In genomic region chr2:151560289-151560688, GRCh38 we compare ENCODE assay signal across 12 cellular contexts.
A peak's percentile ranks its signal among the peaks of the same experiment; 100 is the strongest.
DNase-seq lines count a peak whose midpoint lies in the region; ATAC-seq, FAIRE-seq and TF ChIP-seq lines count a peak whose summit lies in the region.
"Had no signal": no experiment of that assay in that cellular context is flagged by ENCODE, and none has a peak within 500 bp of the region (broad histone marks: within the 10 kb centered on the region; RNA-seq: fewer than 3 reads in every experiment).

No MANE protein-coding gene starts in this region.

- TF ChIP-seq CTCF in endothelial cell of umbilical vein (IDR thresholded peaks at IDR 0.05; ENCODE audit: extremely low read depth in 1 of 2, insufficient read depth in 1 of 2, low read depth in 1 of 2, low read length in 2 of 2) (no peak), left lung (IDR thresholded peaks at IDR 0.05) (no peak), GM10266 (IDR thresholded peaks at IDR 0.05; ENCODE audit: control insufficient read depth, insufficient read depth, low read depth, missing control alignments) (no peak)

- H3K27ac ChIP-seq in endothelial cell of umbilical vein (ENCODE audit: insufficient read depth, low read depth, low read length) (no peak overlapping the region), left lung (no peak overlapping the region)
- H3K27ac ChIP-seq: ovary, WERI-Rb-1 had no signal

- no TSS peak for BruUV-seq in endothelial cell of umbilical vein (replicated peaks; lab: Mats Ljungman, UMichigan)

- H3K4me2 ChIP-seq in endothelial cell of umbilical vein (ENCODE audit: insufficient read depth, low read length) = no peak overlapping the region

- no peaks in the 10 kb centered on the region for H4K20me1 ChIP-seq in endothelial cell of umbilical vein (replicated peaks; ENCODE audit: control insufficient read depth, extremely low read depth, insufficient read depth, low read length)

- no peaks in the 10 kb centered on the region for H3K9me3 Mint-ChIP-seq in activated CD8-positive, alpha-beta memory T cell treated with anti-CD3 and anti-CD28 coated beads, Interleukin-2, amount 10 ng/mL, durations not matched to agents 7 days and 5 days (ENCODE audit: low read depth)

- no peaks in the 10 kb centered on the region for H3K36me3 Mint-ChIP-seq in activated CD8-positive, alpha-beta memory T cell treated with anti-CD3 and anti-CD28 coated beads, Interleukin-2, amount 10 ng/mL, durations not matched to agents 7 days and 5 days

- dilution Hi-C loops in endothelial cell of umbilical vein (cut with MboI; ENCODE audit: extremely low pct_ligation_motif_present, low sequenced_read_pairs) = no loop called here

- no peaks in the 10 kb centered on the region for H3K27me3 ChIP-seq in endothelial cell of umbilical vein (ENCODE audit: control insufficient read depth in 2 of 2, insufficient read depth in 2 of 2, low read length in 2 of 2)
- H3K27me3 ChIP-seq in left lung = no peaks in the 10 kb centered on the region
- H3K27me3 ChIP-seq: ovary had no signal

- H3K27ac Mint-ChIP-seq in activated CD8-positive, alpha-beta memory T cell treated with anti-CD3 and anti-CD28 coated beads, Interleukin-2, amount 10 ng/mL, durations not matched to agents 7 days and 5 days = no peak overlapping the region

- no peaks in the 10 kb centered on the region for H3K4me1 Mint-ChIP-seq in activated CD8-positive, alpha-beta memory T cell treated with anti-CD3 and anti-CD28 coated beads, Interleukin-2, amount 10 ng/mL, durations not matched to agents 7 days and 5 days

- H3K4me3 ChIP-seq in endothelial cell of umbilical vein (replicated peaks in 1 of 3; ENCODE audit: insufficient read depth in 1 of 3, low read depth in 1 of 3, low read length in 3 of 3) (no peak overlapping the region), left lung (no peak overlapping the region)
- H3K4me3 ChIP-seq: ovary had no signal

- H3K9ac ChIP-seq in endothelial cell of umbilical vein (replicated peaks; ENCODE audit: extremely low read depth, insufficient read depth, low read length) = no peak overlapping the region

- H3K79me2 ChIP-seq in endothelial cell of umbilical vein (ENCODE audit: control insufficient read depth, insufficient read depth, low read length) = no peaks in the 10 kb centered on the region

- no peak overlapping the region for H3K4me3 Mint-ChIP-seq in activated CD8-positive, alpha-beta memory T cell treated with anti-CD3 and anti-CD28 coated beads, Interleukin-2, amount 10 ng/mL, durations not matched to agents 7 days and 5 days

- POLR2A ChIA-PET in endothelial cell of umbilical vein (lab: Charles Lee) = no interaction called here

- H3K27me3 Mint-ChIP-seq in activated CD8-positive, alpha-beta memory T cell treated with anti-CD3 and anti-CD28 coated beads, Interleukin-2, amount 10 ng/mL, durations not matched to agents 7 days and 5 days = peaks cover 20% of the 10 kb centered on the region

- peak; percentile 52 for FAIRE-seq in endothelial cell of umbilical vein (lab: Jason Lieb, UNC)
- FAIRE-seq: colon had no signal

- CTCF ChIA-PET in endothelial cell of umbilical vein (lab: Charles Lee) = no interaction called here
- CTCF ChIA-PET in activated CD8-positive, alpha-beta memory T cell treated with anti-CD3 and anti-CD28 coated beads, Interleukin-2, amount 10 ng/mL, durations not matched to agents 7 days and 5 days (lab: Charles Lee) = no interaction called here

- peak; percentile 37 for DNase-seq in AG08395 (ENCODE audit: low spot score)
- DNase-seq in NCI-H2227 (lab: John Stamatoyannopoulos, UW; ENCODE audit: unreplicated experiment) = peak; percentile 67
- DNase-seq in endothelial cell of umbilical vein (ENCODE audit: low read depth, low spot score) = peak; percentile 25
- no peak for DNase-seq in left lung
- DNase-seq in activated CD8-positive, alpha-beta memory T cell treated with anti-CD3 and anti-CD28 coated beads, Interleukin-2, amount 10 ng/mL, durations not matched to agents 7 days and 5 days = no peak
- no peak for DNase-seq in effector CD8-positive, alpha-beta T cell (lab: John Stamatoyannopoulos, UW)
- no peak for DNase-seq in NCI-H345 treated with DMSO at 0.1 percent for 48 hours (lab: John Stamatoyannopoulos, UW; ENCODE audit: unreplicated experiment)
- no peak for DNase-seq in GM10266 (ENCODE audit: extremely low spot score)
- DNase-seq: activated T-cell treated with anti-CD3 and anti-CD28 coated beads, Interleukin-2, amount 50 U/mL, for 48 hours; ovary; WERI-Rb-1 had no signal

- intact Hi-C loops in endothelial cell of umbilical vein (cut with micrococcal nuclease) = no loop called here
- intact Hi-C loops in left lung (cut with DNase I) = no loop called here

- no peak for TF ChIP-seq POLR2A in endothelial cell of umbilical vein (IDR thresholded peaks at IDR 0.05; ENCODE audit: low read depth, low read length)

- H3K9me1 ChIP-seq in endothelial cell of umbilical vein (replicated peaks; ENCODE audit: control insufficient read depth, extremely low read depth, insufficient read depth, low read length) = no peaks in the 10 kb centered on the region

- H3K4me1 ChIP-seq in endothelial cell of umbilical vein (ENCODE audit: control insufficient read depth, extremely low read depth, insufficient read depth, low read length) (no peaks in the 10 kb centered on the region), left lung (no peaks in the 10 kb centered on the region)

- H3K36me3 ChIP-seq in endothelial cell of umbilical vein (ENCODE audit: control insufficient read depth in 2 of 2, extremely low read depth in 1 of 2, insufficient read depth in 2 of 2, low read length in 2 of 2) (no peaks in the 10 kb centered on the region), left lung (no peaks in the 10 kb centered on the region)
- H3K36me3 ChIP-seq: ovary, WERI-Rb-1 had no signal

- H2AFZ ChIP-seq in endothelial cell of umbilical vein (ENCODE audit: low read depth, low read length) = no peak overlapping the region

- H3K9me3 ChIP-seq in endothelial cell of umbilical vein (replicated peaks; ENCODE audit: control insufficient read depth, insufficient read depth, low read length) = no peaks in the 10 kb centered on the region
- no peaks in the 10 kb centered on the region for H3K9me3 ChIP-seq in left lung
- H3K9me3 ChIP-seq: ovary had no signal

- ATAC-seq in left lung = peak; percentile 79
- ATAC-seq in activated CD8-positive, alpha-beta memory T cell treated with anti-CD3 and anti-CD28 coated beads, Interleukin-2, amount 10 ng/mL, durations not matched to agents 7 days and 5 days = no peak

TF ChIP-seq in endothelial cell of umbilical vein, 7 proteins besides CTCF, POLR2A, EP300 and RAD21:
- TF ChIP-seq MYC (IDR thresholded peaks at IDR 0.05; ENCODE audit: low read depth, low read length) = no peak
- TF ChIP-seq JUN (IDR thresholded peaks at IDR 0.05; ENCODE audit: borderline replicate concordance, insufficient read depth, insufficient read length, low read depth) = no peak
- TF ChIP-seq GATA2 (IDR thresholded peaks at IDR 0.05; ENCODE audit: insufficient read depth, insufficient read length, low read depth, low read length) = no peak
- TF ChIP-seq, protein P1, sequence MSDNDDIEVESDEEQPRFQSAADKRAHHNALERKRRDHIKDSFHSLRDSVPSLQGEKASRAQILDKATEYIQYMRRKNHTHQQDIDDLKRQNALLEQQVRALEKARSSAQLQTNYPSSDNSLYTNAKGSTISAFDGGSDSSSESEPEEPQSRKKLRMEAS (IDR thresholded peaks at IDR 0.05; ENCODE audit: insufficient read depth, insufficient read length) = no peak
- TF ChIP-seq FOS (IDR thresholded peaks at IDR 0.05; ENCODE audit: borderline replicate concordance, insufficient read depth, low read length) = no peak

Comparison
In these comparisons a context has a peak if more than half of its experiments do, and no peak if none do; other contexts are left out.
1. DNase-seq: peak in AG08395 (single experiment), NCI-H2227 (single experiment) and endothelial cell of umbilical vein (single experiment); none in left lung (0 of 2), activated CD8-positive, alpha-beta memory T cell treated with anti-CD3 and anti-CD28 coated beads, Interleukin-2, amount 10 ng/mL, durations not matched to agents 7 days and 5 days (single experiment), effector CD8-positive, alpha-beta T cell (single experiment), NCI-H345 treated with DMSO at 0.1 percent for 48 hours (single experiment) and GM10266 (single experiment).